1 cellular context compared by ENCODE assay signal in genomic region chr4:122633211-122633610, GRCh38.
TF ChIP-seq lines count a peak whose summit lies in the region.

No MANE protein-coding gene starts in this region.

TF ChIP-seq in K562, 482 proteins besides CTCF, POLR2A, EP300 and RAD21:
- TF ChIP-seq C11orf30 (IDR thresholded peaks at IDR 0.05; ENCODE audit: low read depth), result peak; percentile 60
- TF ChIP-seq, protein P1, sequence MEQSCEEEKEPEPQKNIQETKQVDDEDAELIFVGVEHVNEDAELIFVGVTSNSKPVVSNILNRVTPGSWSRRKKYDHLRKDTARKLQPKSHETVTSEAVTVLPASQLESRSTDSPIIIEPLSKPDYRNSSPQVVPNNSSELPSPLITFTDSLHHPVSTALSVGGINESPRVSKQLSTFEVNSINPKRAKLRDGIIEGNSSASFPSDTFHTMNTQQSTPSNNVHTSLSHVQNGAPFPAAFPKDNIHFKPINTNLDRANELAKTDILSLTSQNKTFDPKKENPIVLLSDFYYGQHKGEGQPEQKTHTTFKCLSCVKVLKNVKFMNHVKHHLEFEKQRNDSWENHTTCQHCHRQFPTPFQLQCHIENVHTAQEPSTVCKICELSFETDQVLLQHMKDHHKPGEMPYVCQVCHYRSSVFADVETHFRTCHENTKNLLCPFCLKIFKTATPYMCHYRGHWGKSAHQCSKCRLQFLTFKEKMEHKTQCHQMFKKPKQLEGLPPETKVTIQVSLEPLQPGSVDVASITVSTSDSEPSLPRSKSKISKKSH (CRISPR knock-in tag; IDR thresholded peaks at IDR 0.05), result no peak
- TF ChIP-seq L3MBTL2 (IDR thresholded peaks at IDR 0.05), result peak; percentile 77
- TF ChIP-seq CEBPG (CRISPR knock-in tag; IDR thresholded peaks at IDR 0.05), result no peak
- TF ChIP-seq CEBPG (tag; conservative IDR thresholded peaks at IDR 0.05 in 1 of 2, IDR thresholded peaks at IDR 0.05 in 1 of 2), result peak in 1 of 2 experiments; percentile 48; a peak in 2 of 4 replicates
- no peak for TF ChIP-seq ZNF175 (CRISPR knock-in tag; IDR thresholded peaks at IDR 0.05; ENCODE audit: low read depth)
- no peak for TF ChIP-seq ZBTB9 (CRISPR knock-in tag; IDR thresholded peaks at IDR 0.05)
- TF ChIP-seq MAFG (tag; conservative IDR thresholded peaks at IDR 0.05), result 0 out of 2 replicates have a peak, but pooled peaks have one; percentile 32
- TF ChIP-seq, protein P2, sequence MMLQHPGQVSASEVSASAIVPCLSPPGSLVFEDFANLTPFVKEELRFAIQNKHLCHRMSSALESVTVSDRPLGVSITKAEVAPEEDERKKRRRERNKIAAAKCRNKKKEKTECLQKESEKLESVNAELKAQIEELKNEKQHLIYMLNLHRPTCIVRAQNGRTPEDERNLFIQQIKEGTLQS (IDR thresholded peaks at IDR 0.05), result peak; percentile 58
- TF ChIP-seq, protein P2 (CRISPR knock-in tag; conservative IDR thresholded peaks at IDR 0.05), result no peak
- TF ChIP-seq ZFP36 (IDR thresholded peaks at IDR 0.05; ENCODE audit: low read depth, low read length, partially characterized antibody), result no peak
- no peak for TF ChIP-seq ZNF140 (CRISPR knock-in tag; IDR thresholded peaks at IDR 0.05)
- TF ChIP-seq ZNF253 (CRISPR knock-in tag; conservative IDR thresholded peaks at IDR 0.05), result no peak
- TF ChIP-seq PTTG1 (tag; IDR thresholded peaks at IDR 0.05; ENCODE audit: low read depth), result no peak
- peak; percentile 80 for TF ChIP-seq ZNF316 (IDR thresholded peaks at IDR 0.05)
- no peak for TF ChIP-seq CREB3 (tag; conservative IDR thresholded peaks at IDR 0.05; ENCODE audit: low read depth)
- TF ChIP-seq, protein P3, sequence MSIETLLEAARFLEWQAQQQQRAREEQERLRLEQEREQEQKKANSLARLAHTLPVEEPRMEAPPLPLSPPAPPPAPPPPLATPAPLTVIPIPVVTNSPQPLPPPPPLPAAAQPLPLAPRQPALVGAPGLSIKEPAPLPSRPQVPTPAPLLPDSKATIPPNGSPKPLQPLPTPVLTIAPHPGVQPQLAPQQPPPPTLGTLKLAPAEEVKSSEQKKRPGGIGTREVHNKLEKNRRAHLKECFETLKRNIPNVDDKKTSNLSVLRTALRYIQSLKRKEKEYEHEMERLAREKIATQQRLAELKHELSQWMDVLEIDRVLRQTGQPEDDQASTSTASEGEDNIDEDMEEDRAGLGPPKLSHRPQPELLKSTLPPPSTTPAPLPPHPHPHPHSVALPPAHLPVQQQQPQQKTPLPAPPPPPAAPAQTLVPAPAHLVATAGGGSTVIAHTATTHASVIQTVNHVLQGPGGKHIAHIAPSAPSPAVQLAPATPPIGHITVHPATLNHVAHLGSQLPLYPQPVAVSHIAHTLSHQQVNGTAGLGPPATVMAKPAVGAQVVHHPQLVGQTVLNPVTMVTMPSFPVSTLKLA (conservative IDR thresholded peaks at IDR 0.05), result no peak
- peak; percentile 67 for TF ChIP-seq MGA (IDR thresholded peaks at IDR 0.05)
